In the genomic region with DNA sequence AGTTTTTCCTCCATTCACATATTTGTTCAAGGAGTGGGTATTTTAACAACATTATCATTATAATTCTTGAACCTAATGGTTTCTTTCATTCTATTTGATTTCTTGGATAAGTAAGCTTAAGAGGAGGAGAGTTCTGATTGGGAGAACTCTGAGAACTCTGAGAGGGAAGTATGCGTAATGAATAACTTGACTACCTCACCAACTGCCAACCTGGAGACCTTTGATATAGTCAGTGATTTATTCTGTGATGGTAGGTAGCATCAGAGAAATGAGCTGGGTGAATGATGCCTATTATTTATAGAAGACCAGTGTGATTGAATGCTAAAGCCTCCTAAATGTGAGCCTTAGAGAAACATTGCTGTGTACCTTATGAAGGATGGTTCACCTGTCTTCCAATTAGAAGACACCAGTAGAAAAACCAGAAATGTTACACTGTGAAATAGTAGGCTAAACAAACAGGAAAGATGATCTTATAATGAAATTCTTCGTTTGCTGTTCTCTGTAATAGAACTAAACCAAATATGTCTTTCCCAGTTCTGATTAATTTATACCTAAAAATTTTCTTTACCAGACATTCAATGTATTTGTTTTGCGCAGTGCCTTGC, we compare ENCODE assay signal across 10 cellular contexts.
DNase-seq lines count a peak whose midpoint lies in the region; FAIRE-seq and TF ChIP-seq lines count a peak whose summit lies in the region.
"Had no signal": no experiment of that assay in that cellular context is flagged by ENCODE, and none has a peak within 500 bp of the region (broad histone marks: within the 10 kb centered on the region; RNA-seq: fewer than 3 reads in every experiment).

No MANE protein-coding gene starts in this region.

- TF ChIP-seq POLR2A in GM12891 (IDR thresholded peaks at IDR 0.05; ENCODE audit: low read depth, low read length): no peak

- no peaks in the 10 kb centered on the region for H3K36me3 Mint-ChIP-seq in T-helper 1 cell treated with Interleukin-12 subunit alpha and Interleukin-12 subunit beta and Interleukin-4 antibody, amounts not matched to agents 30 μg/mL and 1 μg/mL, for 36 hours (ENCODE audit: low read depth)
- no peaks in the 10 kb centered on the region for H3K36me3 Mint-ChIP-seq in immature natural killer cell

- H3K27me3 Mint-ChIP-seq in T-helper 1 cell treated with Interleukin-12 subunit alpha and Interleukin-12 subunit beta and Interleukin-4 antibody, amounts not matched to agents 30 μg/mL and 1 μg/mL, for 36 hours (ENCODE audit: low read depth): peaks cover 14% of the 10 kb centered on the region
- H3K27me3 Mint-ChIP-seq in immature natural killer cell (ENCODE audit: low read depth in 3 of 3): peaks cover 8 to 19% (median 13%) of the 10 kb centered on the region in 3 donors

- H3K27ac Mint-ChIP-seq in T-helper 1 cell treated with Interleukin-12 subunit alpha and Interleukin-12 subunit beta and Interleukin-4 antibody, amounts not matched to agents 30 μg/mL and 1 μg/mL, for 36 hours: peak overlapping the region; percentile 91
- peak overlapping the region in 5 of 6 donors; percentile 89 to 95 (median 90) for H3K27ac Mint-ChIP-seq in immature natural killer cell

- TF ChIP-seq CTCF in VCaP (conservative IDR thresholded peaks at IDR 0.05): no peak

- peak overlapping the region in 2 of 5 donors; percentile 52 to 82 for H3K9ac ChIP-seq in subcutaneous abdominal adipose tissue (ENCODE audit: low read length in 5 of 5)

- FAIRE-seq in GM12891 (lab: Jason Lieb, UNC): no peak

- H3K27me3 ChIP-seq in subcutaneous abdominal adipose tissue (ENCODE audit: control insufficient read depth in 5 of 5, insufficient read depth in 4 of 5, low read length in 5 of 5): no peaks in the 10 kb centered on the region

- peak overlapping the region; percentile 2 to 94 (median 82) for H3K4me3 ChIP-seq in subcutaneous abdominal adipose tissue (ENCODE audit: low read depth in 1 of 5, low read length in 5 of 5)

- H3K9me3 ChIP-seq in subcutaneous abdominal adipose tissue (ENCODE audit: control insufficient read depth in 5 of 5, low read length in 5 of 5): no peaks in the 10 kb centered on the region

- no peaks in the 10 kb centered on the region for H3K36me3 ChIP-seq in subcutaneous abdominal adipose tissue (ENCODE audit: control insufficient read depth in 5 of 5, insufficient read depth in 5 of 5, low read length in 5 of 5)

- H3K4me1 ChIP-seq in subcutaneous abdominal adipose tissue (ENCODE audit: control insufficient read depth in 5 of 5, insufficient read depth in 5 of 5, low read length in 5 of 5): peaks cover 2 to 59% (median 53%) of the 10 kb centered on the region in 5 donors

- H3K9me3 Mint-ChIP-seq in T-helper 1 cell treated with Interleukin-12 subunit alpha and Interleukin-12 subunit beta and Interleukin-4 antibody, amounts not matched to agents 30 μg/mL and 1 μg/mL, for 36 hours: no peaks in the 10 kb centered on the region
- H3K9me3 Mint-ChIP-seq in immature natural killer cell: no peaks in the 10 kb centered on the region

- peaks cover 61% of the 10 kb centered on the region for H3K4me1 Mint-ChIP-seq in T-helper 1 cell treated with Interleukin-12 subunit alpha and Interleukin-12 subunit beta and Interleukin-4 antibody, amounts not matched to agents 30 μg/mL and 1 μg/mL, for 36 hours (ENCODE audit: low read depth)
- peaks cover 79 to 85% of the 10 kb centered on the region in 2 donors for H3K4me1 Mint-ChIP-seq in immature natural killer cell

- H3K27ac ChIP-seq in VCaP: peak overlapping the region; percentile 100
- H3K27ac ChIP-seq in subcutaneous abdominal adipose tissue (ENCODE audit: low read depth, low read length): peak overlapping the region; percentile 98

- peak overlapping the region; percentile 95 for H3K4me3 Mint-ChIP-seq in T-helper 1 cell treated with Interleukin-12 subunit alpha and Interleukin-12 subunit beta and Interleukin-4 antibody, amounts not matched to agents 30 μg/mL and 1 μg/mL, for 36 hours
- H3K4me3 Mint-ChIP-seq in immature natural killer cell: peak overlapping the region; percentile 89 to 96 (median 94)

- DNase-seq in T-helper 1 cell: no peak
- DNase-seq in immature natural killer cell: no peak
- DNase-seq in GM12891 (ENCODE audit: insufficient read length, low spot score): no peak
- DNase-seq in NCI-H774 (lab: John Stamatoyannopoulos, UW): no peak
- no peak for DNase-seq in stimulated activated CD4-positive, alpha-beta T cell treated with anti-CD3 and anti-CD28 coated beads, Interleukin-4, amount 100 ng/mL, for 24 hours
- DNase-seq: MV-4-11, substantia nigra had no signal

TF ChIP-seq in GM12891, 5 proteins besides CTCF, POLR2A, EP300 and RAD21:
- TF ChIP-seq POU2F2 (IDR thresholded peaks at IDR 0.05; ENCODE audit: low read depth, low read length) (no peak), POLR2AphosphoS5 (IDR thresholded peaks at IDR 0.05; ENCODE audit: low read depth, low read length) (no peak), TAF1 (IDR thresholded peaks at IDR 0.05; ENCODE audit: low read depth, low read length) (no peak)
